8 cellular contexts compared by ENCODE assay signal in genomic region chr22:31970490-31971444, GRCh38. TPM values are rescaled to one million over a fixed set of nuclear protein-coding genes. Genes with fewer than 3 reads are reported as not detected.
DNase-seq lines count a peak whose midpoint lies in the region; ATAC-seq and TF ChIP-seq lines count a peak whose summit lies in the region.

No MANE protein-coding gene starts in this region.

- H3K4me3 Mint-ChIP-seq in GM23338 (peak overlapping the region; percentile 88), T-helper 17 cell (peak overlapping the region; percentile 92)

- peak overlapping the region; percentile 94 for H3K4me2 ChIP-seq in GM23338

- H3F3A ChIP-seq in GM23338 (replicated peaks; ENCODE audit: low read depth) = no peaks in the 10 kb centered on the region

- peak overlapping the region; percentile 100 for H2AFZ ChIP-seq in GM23338

- no peaks in the 10 kb centered on the region for H3K36me3 Mint-ChIP-seq in GM23338 (ENCODE audit: low read depth)
- no peaks in the 10 kb centered on the region for H3K36me3 Mint-ChIP-seq in T-helper 17 cell (ENCODE audit: low read depth)

- peaks cover 19% of the 10 kb centered on the region for H3K27me3 Mint-ChIP-seq in GM23338 (ENCODE audit: insufficient read depth, low read depth, poor library complexity)
- H3K27me3 Mint-ChIP-seq in T-helper 17 cell = no peaks in the 10 kb centered on the region

- peak; percentile 72 to 95 for TF ChIP-seq CTCF in GM23338 (conservative IDR thresholded peaks at IDR 0.05; ENCODE audit: low read depth in 2 of 2)
- peak; percentile 72 to 89 (median 85) for TF ChIP-seq CTCF in uterus (IDR thresholded peaks at IDR 0.05)

- H3K27me3 ChIP-seq in GM23338 (ENCODE audit: insufficient read depth) (0 out of 2 replicates have a peak, but pooled peaks cover 3% of the 10 kb centered on the region), right cardiac atrium (ENCODE audit: control insufficient read depth, insufficient read depth) (no peaks in the 10 kb centered on the region), rectal smooth muscle tissue (ENCODE audit: control insufficient read depth, insufficient read depth, low read length) (peaks cover 2% of the 10 kb centered on the region), uterus (no peaks in the 10 kb centered on the region)

- H3K9me3 ChIP-seq in T-helper 17 cell (ENCODE audit: control insufficient read depth, low read length, poor library complexity, severe bottlenecking) = no peaks in the 10 kb centered on the region
- no peaks in the 10 kb centered on the region for H3K9me3 ChIP-seq in right cardiac atrium (ENCODE audit: control insufficient read depth, low read length)
- no peaks in the 10 kb centered on the region for H3K9me3 ChIP-seq in uterus

- H3K4me3 ChIP-seq in GM23338 = peak overlapping the region; percentile 85
- peak overlapping the region; percentile 21 for H3K4me3 ChIP-seq in right cardiac atrium (ENCODE audit: low read length)
- peak overlapping the region; percentile 83 for H3K4me3 ChIP-seq in rectal smooth muscle tissue (ENCODE audit: low read length)
- peak overlapping the region; percentile 8 to 34 for H3K4me3 ChIP-seq in uterus

- H3K9me3 Mint-ChIP-seq in GM23338 = no peaks in the 10 kb centered on the region; the same call in 2 of the 3 replicates

- H3K4me1 Mint-ChIP-seq in GM23338 (peaks cover 3% of the 10 kb centered on the region; the same call in 2 of the 3 replicates), T-helper 17 cell (peaks cover 16% of the 10 kb centered on the region)

- H3K27ac Mint-ChIP-seq in GM23338 (peak overlapping the region; percentile 40; the same call in 1 of the 2 replicates), T-helper 17 cell (peak overlapping the region; percentile 80)

- H3K36me3 ChIP-seq in GM23338 (ENCODE audit: insufficient read depth) (no peaks in the 10 kb centered on the region), rectal smooth muscle tissue (ENCODE audit: control insufficient read depth, insufficient read depth, low read length) (no peaks in the 10 kb centered on the region), uterus (no peaks in the 10 kb centered on the region)

- H3K9me2 ChIP-seq in GM23338 (ENCODE audit: insufficient read depth) = no peaks in the 10 kb centered on the region

- no peak for TF ChIP-seq POLR2A in uterus (IDR thresholded peaks at IDR 0.05)

- 17% methylated on average over 55 of the region's 55 CpGs for WGBS in right cardiac atrium

- intact Hi-C loops in right cardiac atrium (cut with DNase I) = loop anchor here (5.0 to 10.0 kb wide), 6 partner anchors 98 to 416 kb away; no protein-coding TSS in a partner anchor
- intact Hi-C loops in uterus (cut with DNase I; ENCODE audit: low total_unique reads) = no loop called here

- DNase-seq in DMS 273 (lab: John Stamatoyannopoulos, UW; ENCODE audit: unreplicated experiment) (peak; percentile 83), GM23338 (ENCODE audit: low spot score) (peak; percentile 86), NCI-H1105 (lab: John Stamatoyannopoulos, UW) (peak; percentile 62), T-helper 17 cell (peak; percentile 88 to 96 (median 88)), anterior cingulate cortex (lab: John Stamatoyannopoulos, UW) (peak in 55 of 58 donors; percentile 39 to 88 (median 76)), right cardiac atrium (peak; percentile 77 to 93 (median 92)), uterus (peak; percentile 71 to 87)

- H3K9ac ChIP-seq in rectal smooth muscle tissue (ENCODE audit: low read length) = peak overlapping the region; percentile 49

- ATAC-seq in GM23338 (peak; percentile 84), T-helper 17 cell (peak; percentile 89), right cardiac atrium (peak; percentile 95)

- H3K27ac ChIP-seq in GM23338 (ENCODE audit: low read depth) (no peak overlapping the region), right cardiac atrium (ENCODE audit: low read length) (no peak overlapping the region), rectal smooth muscle tissue (ENCODE audit: low read depth, low read length) (no peak overlapping the region), uterus (peak overlapping the region in 1 of 2 donors; percentile 31)

- no peaks in the 10 kb centered on the region for H3K79me2 ChIP-seq in GM23338 (replicated peaks; ENCODE audit: insufficient read depth)

- no peaks in the 10 kb centered on the region for H3K4me1 ChIP-seq in GM23338 (ENCODE audit: insufficient read depth)
- no peaks in the 10 kb centered on the region for H3K4me1 ChIP-seq in right cardiac atrium (ENCODE audit: control insufficient read depth, insufficient read depth, low read length)
- H3K4me1 ChIP-seq in rectal smooth muscle tissue (ENCODE audit: control insufficient read depth, insufficient read depth, low read length) = no peaks in the 10 kb centered on the region
- no peaks in the 10 kb centered on the region for H3K4me1 ChIP-seq in uterus

- H4K20me1 ChIP-seq in GM23338 (replicated peaks; ENCODE audit: insufficient read depth) = no peaks in the 10 kb centered on the region

TF ChIP-seq in GM23338, 12 proteins besides CTCF, POLR2A, EP300 and RAD21 (continues in another document):
- TF ChIP-seq NANOG (IDR thresholded peaks at IDR 0.05; ENCODE audit: borderline replicate concordance) = no peak
- TF ChIP-seq CREB1 (CRISPR knock-in tag; IDR thresholded peaks at IDR 0.05; ENCODE audit: low read depth) = peak; percentile 68
- TF ChIP-seq POLR2AphosphoS5 (IDR thresholded peaks at IDR 0.05; ENCODE audit: low read depth) = 0 out of 2 replicates have a peak, but pooled peaks have one; percentile 32
- TF ChIP-seq ZNF114 (CRISPR knock-in tag; IDR thresholded peaks at IDR 0.05) = no peak
- TF ChIP-seq REST (IDR thresholded peaks at IDR 0.05; ENCODE audit: unreplicated experiment) = no peak
- no peak for TF ChIP-seq ETS1 (IDR thresholded peaks at IDR 0.05)
- no peak for TF ChIP-seq STAT1 (IDR thresholded peaks at IDR 0.05; ENCODE audit: unreplicated experiment)

RNA-seq across cellular contexts. Expression of gene YWHAH, which starts 26.4 kb away (rescaled TPM):
- 263 and 277 TPM in 2 replicates for total RNA-seq in GM23338 (2014; rRNA removed; shearing (Covaris generic))
- 254 and 283 TPM in 2 replicates for polyA plus RNA-seq in GM23338 (2016; fragmentation: Nextera tagmentation; extraction: Ambion mirVana)
- total RNA-seq in T-helper 17 cell = 100 to 1,000 TPM in 1 of 2 donors, 10 to 100 TPM in 1; 84.2 to 114 TPM
- 100 to 1,000 TPM in 1 of 4 donors, 10 to 100 TPM in 3; 69.6 to 103 (median 86.2) TPM for total RNA-seq in right cardiac atrium
- 59.9 TPM for polyA plus RNA-seq in right cardiac atrium
- total RNA-seq in uterus = 100 to 1,000 TPM in 2 of 4 donors, 10 to 100 TPM in 2; 37.1 to 209 (median 101) TPM

Comparison
In these comparisons a context has a peak if more than half of its experiments do, and no peak if none do; other contexts are left out.
1. H3K4me3 ChIP-seq: peak in every context shown above with its lines; median percentile 85 in GM23338; 83 in rectal smooth muscle tissue; 21 in right cardiac atrium; 21 in uterus.